ENCODE assay signal across 2 cellular contexts in the genomic region with DNA sequence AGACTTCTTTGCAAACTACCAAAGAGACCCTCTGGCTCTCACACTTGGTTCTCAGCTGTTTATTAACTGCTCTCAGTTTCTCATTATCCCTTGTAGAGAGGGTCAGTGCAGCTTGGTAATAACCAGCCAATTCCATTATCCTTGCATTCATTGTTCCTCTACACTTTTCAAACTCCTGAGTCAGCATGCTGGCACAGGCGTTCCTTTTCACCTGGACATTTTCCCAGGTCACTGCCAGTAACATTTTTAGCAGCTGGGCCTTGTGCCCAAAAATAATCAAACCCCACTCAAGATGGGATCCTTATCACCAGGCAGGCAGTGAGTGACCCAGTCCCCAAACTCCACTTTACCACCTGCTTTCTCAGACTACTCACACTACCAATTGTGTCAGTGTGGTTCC.
TF ChIP-seq lines count a peak whose summit lies in the region.

No MANE protein-coding gene starts in this region.

TF ChIP-seq in A549, 52 proteins besides CTCF, POLR2A, EP300 and RAD21:
- TF ChIP-seq EHF (CRISPR knock-in tag; IDR thresholded peaks at IDR 0.05), result no peak
- peak; percentile 64 for TF ChIP-seq MAFK (IDR thresholded peaks at IDR 0.05; ENCODE audit: partially characterized antibody)

TF ChIP-seq in IMR-90, 13 proteins besides CTCF, POLR2A, EP300 and RAD21:
- TF ChIP-seq, protein P1, sequence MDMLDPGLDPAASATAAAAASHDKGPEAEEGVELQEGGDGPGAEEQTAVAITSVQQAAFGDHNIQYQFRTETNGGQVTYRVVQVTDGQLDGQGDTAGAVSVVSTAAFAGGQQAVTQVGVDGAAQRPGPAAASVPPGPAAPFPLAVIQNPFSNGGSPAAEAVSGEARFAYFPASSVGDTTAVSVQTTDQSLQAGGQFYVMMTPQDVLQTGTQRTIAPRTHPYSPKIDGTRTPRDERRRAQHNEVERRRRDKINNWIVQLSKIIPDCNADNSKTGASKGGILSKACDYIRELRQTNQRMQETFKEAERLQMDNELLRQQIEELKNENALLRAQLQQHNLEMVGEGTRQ (IDR thresholded peaks at IDR 0.05; ENCODE audit: low read depth, low read length), result no peak
- TF ChIP-seq CEBPB (IDR thresholded peaks at IDR 0.05; ENCODE audit: low read depth, low read length) (no peak), MAFK (IDR thresholded peaks at IDR 0.05; ENCODE audit: low read depth, low read length) (peak; percentile 40; the same call in 1 of the 2 replicates)
TF ChIP-seq in IMR-90: peak in this region for 1.
